25 cellular contexts compared by ENCODE assay signal in the genomic region with DNA sequence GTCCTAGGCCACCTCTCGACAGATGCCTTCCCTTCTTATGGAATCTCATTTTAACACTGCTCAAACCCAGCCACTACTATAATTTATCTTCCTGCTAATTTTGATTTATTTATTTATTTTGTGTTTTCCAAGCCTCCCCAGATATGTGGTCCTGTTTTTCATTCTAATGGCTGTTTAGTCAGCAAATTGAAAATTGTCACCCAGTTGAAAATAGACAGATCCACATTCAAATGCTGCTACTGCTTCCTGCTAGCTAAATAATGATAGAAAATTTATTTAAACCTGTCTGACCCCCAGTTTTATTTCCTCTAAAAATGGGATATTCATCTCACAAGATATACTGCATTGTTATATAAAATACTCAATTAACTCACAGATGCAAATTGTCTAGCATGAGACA.
"Had no signal": no experiment of that assay in that cellular context is flagged by ENCODE, and none has a peak within 500 bp of the region (broad histone marks: within the 10 kb centered on the region; RNA-seq: fewer than 3 reads in every experiment).

No MANE protein-coding gene starts in this region.

- ATAC-seq: body of pancreas; gastrocnemius medialis; pancreas; psoas muscle; stimulated activated effector memory CD8-positive, alpha-beta T cell treated with anti-CD3 and anti-CD28 coated beads, Interleukin-12 subunit alpha, Interleukin-12 subunit beta, amount 100 ng/mL, for 72 hours; stimulated activated naive CD8-positive, alpha-beta T cell treated with anti-CD3 and anti-CD28 coated beads, Interleukin-15, amount 100 ng/mL, for 72 hours had no signal

- H3K27me3 ChIP-seq: body of pancreas, gastrocnemius medialis, heart left ventricle, pancreas, right atrium auricular region, suprapubic skin, transverse colon had no signal

- H3K9me3 ChIP-seq: body of pancreas, gastrocnemius medialis, heart left ventricle, pancreas, psoas muscle, right atrium auricular region, suprapubic skin, transverse colon had no signal

- DNase-seq: activated CD4-positive, alpha-beta T cell treated with anti-CD3 and anti-CD28 coated beads for 4 hours; activated CD4-positive, alpha-beta T cell treated with anti-CD3 and anti-CD28 coated beads, Interleukin-2, amount 50 U/mL, for 48 hours; activated CD4-positive, CD25-positive, alpha-beta regulatory T cell; activated CD8-positive, alpha-beta memory T cell treated with anti-CD3 and anti-CD28 coated beads, Interleukin-2, amount 50 U/mL, for 48 hours; activated naive CD4-positive, alpha-beta T cell treated with anti-CD3 and anti-CD28 coated beads for 36 hours; activated naive CD8-positive, alpha-beta T cell treated with anti-CD3 and anti-CD28 coated beads, Interleukin-2, amount 10 ng/mL, durations not matched to agents 7 days and 5 days; activated T-cell treated with anti-CD3 and anti-CD28 coated beads, Interleukin-2, amount 50 U/mL, for 48 hours; body of pancreas; esophagus squamous epithelium; gastrocnemius medialis; heart left ventricle; left colon; mesenchymal stem cell; naive B cell; pancreas; psoas muscle; stimulated activated CD4-positive, alpha-beta T cell treated with anti-CD3 and anti-CD28 coated beads, Interleukin-12 subunit alpha, Interleukin-12 subunit beta, amount 100 ng/mL, for 4 hours; stimulated activated naive CD8-positive, alpha-beta T cell treated with anti-CD3 and anti-CD28 coated beads, Interleukin-15, amount 100 ng/mL, for 72 hours; transverse colon had no signal

- H3K4me3 ChIP-seq: body of pancreas, esophagus squamous epithelium, gastrocnemius medialis, heart left ventricle, pancreas, psoas muscle, right atrium auricular region, suprapubic skin had no signal

- H3K4me1 ChIP-seq: esophagus squamous epithelium, gastrocnemius medialis, psoas muscle, suprapubic skin had no signal

- H3K36me3 ChIP-seq: esophagus squamous epithelium, gastrocnemius medialis, heart left ventricle, pancreas, right atrium auricular region, suprapubic skin, transverse colon had no signal

- H3K27ac ChIP-seq: body of pancreas, esophagus squamous epithelium, gastrocnemius medialis, heart left ventricle, pancreas, psoas muscle, right atrium auricular region, suprapubic skin, transverse colon had no signal

- FAIRE-seq: colon, islet of Langerhans, pancreas, urothelium cell line had no signal
